Comparison of ENCODE assay signal across 9 cellular contexts in the genomic region with DNA sequence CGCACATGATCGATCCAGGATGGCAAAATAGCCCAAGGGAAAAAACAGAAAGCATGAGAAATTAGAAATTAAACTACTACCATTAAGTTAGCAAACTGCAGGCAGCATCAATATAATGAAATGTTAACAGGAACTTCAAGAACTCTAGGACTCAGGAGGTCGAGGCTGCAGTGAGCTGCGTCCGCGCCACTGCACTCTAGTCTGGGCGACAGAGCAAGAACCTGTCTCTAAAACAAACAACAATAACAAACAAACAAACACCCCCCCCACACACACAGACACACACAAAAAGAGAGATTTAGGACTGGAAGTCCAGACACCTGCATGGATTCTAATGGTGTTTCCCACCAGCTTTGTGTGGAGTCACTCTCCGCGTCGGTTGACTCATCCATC. TPM values are rescaled to one million over a fixed set of nuclear protein-coding genes. Genes with fewer than 3 reads are reported as not detected.
DNase-seq lines count a peak whose midpoint lies in the region; ATAC-seq and TF ChIP-seq lines count a peak whose summit lies in the region.
"Had no signal": no experiment of that assay in that cellular context is flagged by ENCODE, and none has a peak within 500 bp of the region (broad histone marks: within the 10 kb centered on the region; RNA-seq: fewer than 3 reads in every experiment).

No MANE protein-coding gene starts in this region.

- H3K27ac ChIP-seq in heart left ventricle, result peak overlapping the region in 11 of 12 donors; percentile 91 to 100 (median 97)
- peak overlapping the region; percentile 73 to 98 (median 88) for H3K27ac ChIP-seq in body of pancreas
- H3K27ac ChIP-seq in mesendoderm (ENCODE audit: low read depth, low read length), result no peak overlapping the region
- H3K27ac ChIP-seq in uterus, result peak overlapping the region; percentile 92 to 93

- ATAC-seq in heart left ventricle (no peak), left ventricle myocardium superior (no peak), body of pancreas (no peak), HG02588 (IDR thresholded peaks at IDR 0.05; ENCODE audit: unreplicated experiment) (no peak)

- H3K4ac ChIP-seq in mesendoderm (ENCODE audit: low read depth, low read length), result no peak overlapping the region

- peaks cover 2% of the 10 kb centered on the region for H3K79me2 ChIP-seq in mesendoderm (ENCODE audit: control insufficient read depth, insufficient read depth, low read length)

- H3K4me1 ChIP-seq in heart left ventricle (peaks cover 0 to 41% (median 17%) of the 10 kb centered on the region in 12 donors), body of pancreas (peaks cover 60% of the 10 kb centered on the region), mesendoderm (ENCODE audit: control insufficient read depth, low read depth, low read length) (no peaks in the 10 kb centered on the region), uterus (no peaks in the 10 kb centered on the region)

- no peak overlapping the region for H2BK120ac ChIP-seq in mesendoderm (ENCODE audit: low read depth, low read length)

- no peak for DNase-seq in heart left ventricle
- DNase-seq in left ventricle myocardium superior, result no peak
- DNase-seq in body of pancreas, result no peak
- DNase-seq in mesendoderm, result no peak
- no peak for DNase-seq in uterus
- no peak for DNase-seq in SHP77 treated with DMSO at 0.1 percent for 48 hours (lab: John Stamatoyannopoulos, UW)
- no peak for DNase-seq in DMS153 (lab: John Stamatoyannopoulos, UW)

- H3K4me2 ChIP-seq in mesendoderm (ENCODE audit: low read length), result peak overlapping the region; percentile 52

- intact Hi-C loops in heart left ventricle (cut with DNase I), result loop anchor here (5.0 to 10.0 kb wide), 5 partner anchors 81 to 171 kb away; partner anchors contain the start of genes ZNF768 (in 7 of the 10) and ZNF689 (in 3 of the 10)
- intact Hi-C loops in left ventricle myocardium superior (cut with micrococcal nuclease), result no loop called here
- intact Hi-C loops in body of pancreas (cut with DNase I), result no loop called here
- intact Hi-C loops in uterus (cut with DNase I; ENCODE audit: low total_unique reads), result no loop called here

- no peak overlapping the region for H3K23ac ChIP-seq in mesendoderm (ENCODE audit: low read length)

- H3K4me3 ChIP-seq in heart left ventricle (peak overlapping the region; percentile 72 to 97 (median 86)), body of pancreas (no peak overlapping the region), mesendoderm (ENCODE audit: low read length) (no peak overlapping the region), uterus (peak overlapping the region; percentile 91 to 96)

- TF ChIP-seq CTCF in heart left ventricle (IDR thresholded peaks at IDR 0.05) (no peak), body of pancreas (IDR thresholded peaks at IDR 0.05) (no peak), uterus (IDR thresholded peaks at IDR 0.05) (no peak)

- H2AK5ac ChIP-seq in mesendoderm (ENCODE audit: low read length), result no peak overlapping the region

- H3K79me1 ChIP-seq in mesendoderm (ENCODE audit: low read length), result peaks cover 4% of the 10 kb centered on the region

- H3K9me3 ChIP-seq in heart left ventricle (no peaks in the 10 kb centered on the region), body of pancreas (no peaks in the 10 kb centered on the region), uterus (no peaks in the 10 kb centered on the region)

- peak overlapping the region; percentile 63 for H3K9ac ChIP-seq in mesendoderm (ENCODE audit: low read length)

- H2BK15ac ChIP-seq in mesendoderm (replicated peaks; ENCODE audit: low read depth), result no peak overlapping the region

- H2BK5ac ChIP-seq in mesendoderm (ENCODE audit: low read length), result no peak overlapping the region

- peaks cover 0 to 23% (median 6%) of the 10 kb centered on the region in 9 donors for H3K36me3 ChIP-seq in heart left ventricle
- H3K36me3 ChIP-seq in body of pancreas (replicated peaks in 1 of 2; ENCODE audit: insufficient read depth in 1 of 2, low read depth in 2 of 2), result no peaks in the 10 kb centered on the region
- H3K36me3 ChIP-seq in mesendoderm (ENCODE audit: control insufficient read depth, insufficient read depth, low read length), result no peaks in the 10 kb centered on the region
- no peaks in the 10 kb centered on the region for H3K36me3 ChIP-seq in uterus

- 74 to 81% (median 78%) methylated on average over 10 of the region's 10 CpGs for WGBS in heart left ventricle, 4 donors
- WGBS in body of pancreas, 2 donors, result 53 to 58% methylated on average over 10 of the region's 10 CpGs
- WGBS in mesendoderm (ENCODE audit: extremely low coverage, insufficient coverage, low lambda C conversion rate), result no CpG with 5 or more reads among the region's 10 CpGs

- no peak overlapping the region for H4K5ac ChIP-seq in mesendoderm (ENCODE audit: low read length)

- no peak overlapping the region for H4K8ac ChIP-seq in mesendoderm (ENCODE audit: low read depth, low read length)

- no peak overlapping the region for H3K18ac ChIP-seq in mesendoderm (ENCODE audit: low read length)

- TF ChIP-seq POLR2A in heart left ventricle (IDR thresholded peaks at IDR 0.05) (no peak), body of pancreas (IDR thresholded peaks at IDR 0.05) (no peak), uterus (IDR thresholded peaks at IDR 0.05) (no peak)

- no peaks in the 10 kb centered on the region for H3K27me3 ChIP-seq in heart left ventricle
- H3K27me3 ChIP-seq in body of pancreas, result no peaks in the 10 kb centered on the region
- H3K27me3 ChIP-seq in mesendoderm (ENCODE audit: insufficient read depth, low read length, poor library complexity), result no peaks in the 10 kb centered on the region
- H3K27me3 ChIP-seq in uterus, result no peaks in the 10 kb centered on the region

- H3K56ac ChIP-seq in mesendoderm (ENCODE audit: low read length), result peak overlapping the region; percentile 82

RNA-seq across cellular contexts. Expression of gene SEPHS2, which starts 0.5 kb away (rescaled TPM):
- total RNA-seq in heart left ventricle (10 to 100 TPM; 15.1 to 46.2 (median 30.0) TPM), left ventricle myocardium superior (30.6 TPM), body of pancreas (10 to 100 TPM; 28.0 to 29.6 TPM), uterus (10 to 100 TPM; 13.6 to 30.9 (median 17.1) TPM)
- 10 to 100 TPM; 18.9 to 62.8 TPM for polyA plus RNA-seq in heart left ventricle
- 36.6 TPM for polyA plus RNA-seq in mesendoderm (2013, experiment 1 of 2)
- polyA plus RNA-seq in mesendoderm (2013, experiment 2 of 2), result 36.2 TPM

RNA-seq across cellular contexts. Expression of gene DCTPP1, which starts 16.4 kb away (rescaled TPM):
- total RNA-seq in heart left ventricle (10 to 100 TPM; 18.9 to 32.6 (median 28.4) TPM), left ventricle myocardium superior (37.5 TPM), body of pancreas (10 to 100 TPM in 1 of 2 donors, 1 to 10 TPM in 1; 3.3 to 15.0 TPM), uterus (10 to 100 TPM; 10.2 to 51.5 (median 28.7) TPM)
- polyA plus RNA-seq in heart left ventricle, result 10 to 100 TPM; 13.8 to 68.7 TPM
- polyA plus RNA-seq in mesendoderm (2013, experiment 1 of 2), result 57.3 TPM
- polyA plus RNA-seq in mesendoderm (2013, experiment 2 of 2), result 57.8 TPM

RNA-seq across cellular contexts. Expression of gene ITGAL, which starts 26.3 kb away (rescaled TPM):
- total RNA-seq in heart left ventricle (10 to 100 TPM in 2 of 9 donors, 1 to 10 TPM in 4, under 1 TPM in 3; 0.25 to 29.5 (median 1.8) TPM), left ventricle myocardium superior (3.3 TPM), body of pancreas (1 to 10 TPM; 1.3 to 9.2 TPM), uterus (1 to 10 TPM in 3 of 4 donors, not detected in 1; 3.6 to 5.6 (median 4.7) TPM)
- polyA plus RNA-seq in heart left ventricle, result 1 to 10 TPM in 1 of 2 donors, under 1 TPM in 1; 0.47 to 1.3 TPM
- polyA plus RNA-seq in mesendoderm (2013, experiment 1 of 2), result 0.01 TPM
- 0.01 TPM for polyA plus RNA-seq in mesendoderm (2013, experiment 2 of 2)
- total RNA-seq: dermis microvascular lymphatic vessel endothelial cell had no signal

RNA-seq across cellular contexts. Expression of gene ZNF771, which starts 38.8 kb away (rescaled TPM):
- total RNA-seq in heart left ventricle (10 to 100 TPM in 2 of 9 donors, 1 to 10 TPM in 7; 4.8 to 18.8 (median 6.8) TPM), left ventricle myocardium superior (6.1 TPM), body of pancreas (10 to 100 TPM; 16.6 to 18.8 TPM), uterus (10 to 100 TPM; 12.2 to 75.3 (median 25.6) TPM)
- polyA plus RNA-seq in heart left ventricle, result 10 to 100 TPM in 1 of 2 donors, 1 to 10 TPM in 1; 4.4 to 13.6 TPM
- 4.8 TPM for polyA plus RNA-seq in mesendoderm (2013, experiment 1 of 2)
- polyA plus RNA-seq in mesendoderm (2013, experiment 2 of 2), result 5.1 TPM

RNA-seq across cellular contexts. Expression of gene ZNF48, which starts 51.0 kb away (rescaled TPM):
- total RNA-seq in heart left ventricle, result 10 to 100 TPM in 1 of 9 donors, 1 to 10 TPM in 8; 4.1 to 10.3 (median 5.9) TPM
- 10 to 100 TPM in 1 of 2 donors, 1 to 10 TPM in 1; 3.1 to 11.0 TPM for polyA plus RNA-seq in heart left ventricle
- 5.2 TPM for total RNA-seq in left ventricle myocardium superior
- total RNA-seq in body of pancreas, result 10 to 100 TPM in 1 of 2 donors, 1 to 10 TPM in 1; 9.3 to 12.2 TPM
- 21.1 TPM for polyA plus RNA-seq in mesendoderm (2013, experiment 1 of 2)
- 22.0 TPM for polyA plus RNA-seq in mesendoderm (2013, experiment 2 of 2)
- 10 to 100 TPM in 3 of 4 donors, 1 to 10 TPM in 1; 2.6 to 21.0 (median 12.7) TPM for total RNA-seq in uterus

Comparison
In these comparisons a context has a peak if more than half of its experiments do, and no peak if none do; other contexts are left out.
1. intact Hi-C loops: an anchor here in heart left ventricle (5.0 to 10.0 kb wide); none called in left ventricle myocardium superior, body of pancreas and uterus.
2. H3K4me3 ChIP-seq: peak in heart left ventricle (12 of 12) and uterus (2 of 2); none in body of pancreas (0 of 2) and mesendoderm (single experiment).